Comparison of ENCODE assay signal across 8 cellular contexts in the genomic region with DNA sequence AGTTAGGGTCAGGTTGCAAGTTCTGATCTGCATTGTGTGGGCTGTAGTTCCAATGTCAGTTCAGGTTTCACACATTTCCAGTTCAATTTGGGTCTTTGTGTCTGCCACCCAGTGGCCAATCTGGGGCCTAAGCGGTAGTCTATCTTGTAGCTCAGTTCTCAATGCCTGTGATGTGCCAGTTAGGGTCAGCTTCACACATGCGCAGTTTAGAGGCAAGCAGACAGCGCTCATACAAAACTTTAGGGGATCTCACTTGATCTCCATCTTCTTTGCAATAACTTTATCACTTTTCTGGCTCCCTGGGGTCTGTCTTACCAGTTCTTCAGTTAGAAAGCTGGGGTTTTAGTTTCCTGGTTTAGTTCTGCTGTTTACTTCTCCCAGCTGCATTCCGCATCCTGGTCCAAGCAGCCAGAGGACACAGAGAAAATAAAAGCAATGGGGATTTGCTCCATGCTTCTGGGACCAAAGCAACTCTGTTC. TPM values are rescaled to one million over a fixed set of nuclear protein-coding genes. Genes with fewer than 3 reads are reported as not detected.
A peak's percentile ranks its signal among the peaks of the same experiment; 100 is the strongest.
DNase-seq lines count a peak whose midpoint lies in the region; ATAC-seq, FAIRE-seq and TF ChIP-seq lines count a peak whose summit lies in the region.

No MANE protein-coding gene starts in this region.

- peaks cover 6% of the 10 kb centered on the region for H3K36me3 Mint-ChIP-seq in activated naive CD8-positive, alpha-beta T cell treated with anti-CD3 and anti-CD28 coated beads, Interleukin-2, amount 10 ng/mL, durations not matched to agents 7 days and 5 days

- no peaks in the 10 kb centered on the region for H3K4me1 ChIP-seq in Loucy (ENCODE audit: insufficient read depth, low read length, poor library complexity, severe bottlenecking)
- no peaks in the 10 kb centered on the region for H3K4me1 ChIP-seq in SJSA1 (replicated peaks)
- no peaks in the 10 kb centered on the region for H3K4me1 ChIP-seq in trophoblast cell (ENCODE audit: control insufficient read depth in 1 of 2, insufficient read depth in 2 of 2, low read length in 2 of 2)
- H3K4me1 ChIP-seq in vagina: no peaks in the 10 kb centered on the region

- no peak overlapping the region for H3K18ac ChIP-seq in trophoblast cell (ENCODE audit: low read length)

- TF ChIP-seq CTCF in Loucy (conservative IDR thresholded peaks at IDR 0.05; ENCODE audit: low read length) (peak; percentile 81), vagina (IDR thresholded peaks at IDR 0.05) (peak; percentile 5 to 52 (median 37))

- WGBS in trophoblast cell (ENCODE audit: extremely low coverage, insufficient coverage, insufficient read length): no CpG with 5 or more reads among the region's 4 CpGs

- no peak for TF ChIP-seq POLR2A in H54 (IDR thresholded peaks at IDR 0.05; ENCODE audit: low read depth, low read length)
- no peak for TF ChIP-seq POLR2A in vagina (IDR thresholded peaks at IDR 0.05)

- no peak for FAIRE-seq in H54 (lab: Jason Lieb, UNC)

- H3K27ac Mint-ChIP-seq in activated naive CD8-positive, alpha-beta T cell treated with anti-CD3 and anti-CD28 coated beads, Interleukin-2, amount 10 ng/mL, durations not matched to agents 7 days and 5 days: no peak overlapping the region

- peak; percentile 98 for ATAC-seq in activated naive CD8-positive, alpha-beta T cell treated with anti-CD3 and anti-CD28 coated beads, Interleukin-2, amount 10 ng/mL, durations not matched to agents 7 days and 5 days (ENCODE audit: low read depth)
- peak; percentile 99 for ATAC-seq in Right ventricle myocardium superior (ENCODE audit: poor library complexity)

- no peaks in the 10 kb centered on the region for H4K20me1 ChIP-seq in Loucy (ENCODE audit: insufficient read depth, low read length, poor library complexity, severe bottlenecking)

- intact Hi-C loops in Right ventricle myocardium superior (cut with DNase I) (loop anchor here (10.0 kb wide), 1 partner anchor 350 kb away; no protein-coding TSS in a partner anchor), vagina (cut with DNase I) (no loop called here)

- no peaks in the 10 kb centered on the region for H3K4me1 Mint-ChIP-seq in activated naive CD8-positive, alpha-beta T cell treated with anti-CD3 and anti-CD28 coated beads, Interleukin-2, amount 10 ng/mL, durations not matched to agents 7 days and 5 days

- H3K4me3 ChIP-seq in Loucy (ENCODE audit: low read length, poor library complexity, severe bottlenecking) (peak overlapping the region; percentile 45), SJSA1 (no peak overlapping the region), trophoblast cell (ENCODE audit: low read depth, low read length) (no peak overlapping the region), vagina (peak overlapping the region in 1 of 2 donors; percentile 23)

- no peak overlapping the region for H4K91ac ChIP-seq in trophoblast cell (ENCODE audit: low read depth, low read length)

- H3K4me3 Mint-ChIP-seq in activated naive CD8-positive, alpha-beta T cell treated with anti-CD3 and anti-CD28 coated beads, Interleukin-2, amount 10 ng/mL, durations not matched to agents 7 days and 5 days: no peak overlapping the region

- no peak overlapping the region for H3K23ac ChIP-seq in trophoblast cell (ENCODE audit: low read length)

- H3K4ac ChIP-seq in trophoblast cell (ENCODE audit: low read depth, low read length): no peak overlapping the region

- no peak overlapping the region for H3K14ac ChIP-seq in trophoblast cell (ENCODE audit: low read length)

- H2AFZ ChIP-seq in Loucy (ENCODE audit: low read length) (peak overlapping the region; percentile 98), trophoblast cell (ENCODE audit: insufficient read depth, low read length, poor library complexity) (peak overlapping the region; percentile 63)

- H3K9me3 ChIP-seq in Loucy (ENCODE audit: insufficient read depth, low read depth, low read length): peaks cover 10% of the 10 kb centered on the region; the same call in 1 of the 2 replicates
- peaks cover 13% of the 10 kb centered on the region; the same call in 1 of the 2 replicates for H3K9me3 ChIP-seq in SJSA1 (replicated peaks)
- H3K9me3 ChIP-seq in trophoblast cell (ENCODE audit: insufficient read depth, low read depth, low read length): peaks cover 11% of the 10 kb centered on the region
- peaks cover 7% of the 10 kb centered on the region for H3K9me3 ChIP-seq in vagina

- H3K36me3 ChIP-seq in Loucy (ENCODE audit: insufficient read depth, low read length) (no peaks in the 10 kb centered on the region), SJSA1 (no peaks in the 10 kb centered on the region), trophoblast cell (ENCODE audit: control insufficient read depth in 1 of 2, insufficient read depth in 2 of 2, low read length in 2 of 2) (no peaks in the 10 kb centered on the region), vagina (no peaks in the 10 kb centered on the region)

- H3K9me2 ChIP-seq in Loucy (replicated peaks; ENCODE audit: low read depth, low read length): no peaks in the 10 kb centered on the region

- H3K27ac ChIP-seq in SJSA1: no peak overlapping the region
- H3K27ac ChIP-seq in trophoblast cell (ENCODE audit: low read depth, low read length): no peak overlapping the region
- peak overlapping the region; percentile 12 for H3K27ac ChIP-seq in vagina

- DNase-seq in GM03348 (ENCODE audit: low spot score) (peak; percentile 74), H54 (ENCODE audit: insufficient read length, low spot score) (peak; percentile 20), SJSA1 (ENCODE audit: low read depth in 1 of 2, low spot score in 2 of 2) (peak; percentile 47 to 64), Right ventricle myocardium superior (peak; percentile 75), trophoblast cell (peak; percentile 63 to 79), vagina (ENCODE audit: extremely low spot score in 2 of 2) (no peak)
- DNase-seq in activated naive CD8-positive, alpha-beta T cell treated with anti-CD3 and anti-CD28 coated beads, Interleukin-2, amount 10 ng/mL, durations not matched to agents 7 days and 5 days: no peak

- no peak overlapping the region for H2BK12ac ChIP-seq in trophoblast cell (ENCODE audit: low read length)

- H2AK5ac ChIP-seq in trophoblast cell (ENCODE audit: low read length): no peak overlapping the region

- H3F3A ChIP-seq in Loucy (ENCODE audit: low read depth): no peaks in the 10 kb centered on the region

- H3K27me3 ChIP-seq in Loucy (ENCODE audit: insufficient read depth, low read length, poor library complexity, severe bottlenecking) (no peaks in the 10 kb centered on the region), SJSA1 (replicated peaks) (no peaks in the 10 kb centered on the region), trophoblast cell (ENCODE audit: insufficient read depth, low read length) (no peaks in the 10 kb centered on the region), vagina (no peaks in the 10 kb centered on the region)

- peaks cover 8% of the 10 kb centered on the region for H3K9me3 Mint-ChIP-seq in activated naive CD8-positive, alpha-beta T cell treated with anti-CD3 and anti-CD28 coated beads, Interleukin-2, amount 10 ng/mL, durations not matched to agents 7 days and 5 days

- POLR2A ChIA-PET in activated naive CD8-positive, alpha-beta T cell treated with anti-CD3 and anti-CD28 coated beads, Interleukin-2, amount 10 ng/mL, durations not matched to agents 7 days and 5 days (lab: Charles Lee): no interaction called here

- H4K8ac ChIP-seq in trophoblast cell (ENCODE audit: low read depth, low read length): peak overlapping the region; percentile 56

- no peaks in the 10 kb centered on the region for H3K79me2 ChIP-seq in Loucy (ENCODE audit: insufficient read depth, low read length)
- H3K79me2 ChIP-seq in trophoblast cell (ENCODE audit: control insufficient read depth, insufficient read depth, low read length, poor library complexity): no peaks in the 10 kb centered on the region

- H2BK5ac ChIP-seq in trophoblast cell (ENCODE audit: low read depth, low read length, poor library complexity): no peak overlapping the region

- no peak overlapping the region for H4K12ac ChIP-seq in trophoblast cell (ENCODE audit: low read depth, low read length)

- H2BK120ac ChIP-seq in trophoblast cell (ENCODE audit: insufficient read depth, low read length, poor library complexity): no peak overlapping the region

- peak overlapping the region; percentile 48 for H3K9ac ChIP-seq in Loucy (ENCODE audit: low read depth, low read length, poor library complexity, severe bottlenecking)
- no peak overlapping the region for H3K9ac ChIP-seq in trophoblast cell (ENCODE audit: low read length)

- no peaks in the 10 kb centered on the region for H3K27me3 Mint-ChIP-seq in activated naive CD8-positive, alpha-beta T cell treated with anti-CD3 and anti-CD28 coated beads, Interleukin-2, amount 10 ng/mL, durations not matched to agents 7 days and 5 days

- H3K79me1 ChIP-seq in trophoblast cell (ENCODE audit: low read length): no peaks in the 10 kb centered on the region

- H3K4me2 ChIP-seq in Loucy (ENCODE audit: low read depth, low read length, poor library complexity, severe bottlenecking): peak overlapping the region; percentile 45
- H3K4me2 ChIP-seq in trophoblast cell (ENCODE audit: low read length): peak overlapping the region; percentile 50

RNA-seq across cellular contexts. Expression of gene ZNF24, which starts 11.0 kb away (rescaled TPM):
- 29.1 and 51.3 TPM in 2 replicates for total RNA-seq in SJSA1 (2014; rRNA removed; shearing (Covaris generic))
- 10 to 100 TPM; 63.2 to 66.4 TPM for total RNA-seq in activated naive CD8-positive, alpha-beta T cell treated with anti-CD3 and anti-CD28 coated beads, Interleukin-2, amount 10 ng/mL, durations not matched to agents 7 days and 5 days
- total RNA-seq in Right ventricle myocardium superior (44.4 TPM), vagina (24.8 TPM)
- 21.7 and 21.9 TPM in 2 replicates for polyA plus RNA-seq in trophoblast cell (2013)

RNA-seq across cellular contexts. Expression of gene ZNF396, which starts 22.0 kb away (rescaled TPM):
- total RNA-seq in SJSA1 (2014; rRNA removed; shearing (Covaris generic)): 0.69 and 0.79 TPM in 2 replicates
- total RNA-seq in activated naive CD8-positive, alpha-beta T cell treated with anti-CD3 and anti-CD28 coated beads, Interleukin-2, amount 10 ng/mL, durations not matched to agents 7 days and 5 days: 1 to 10 TPM; 1.9 to 2.8 TPM
- total RNA-seq in Right ventricle myocardium superior: 0.48 TPM
- polyA plus RNA-seq in trophoblast cell (2013): 0.77 and 0.89 TPM in 2 replicates
- total RNA-seq in vagina: 0.98 TPM

Comparison
In these comparisons a context has a peak if more than half of its experiments do, and no peak if none do; other contexts are left out.
1. DNase-seq: peak in GM03348 (single experiment), H54 (single experiment), SJSA1 (2 of 2), Right ventricle myocardium superior (single experiment) and trophoblast cell (2 of 2); none in activated naive CD8-positive, alpha-beta T cell treated with anti-CD3 and anti-CD28 coated beads, Interleukin-2, amount 10 ng/mL, durations not matched to agents 7 days and 5 days (single experiment) and vagina (0 of 2).